8 cellular contexts compared by ENCODE assay signal in genomic region chr12:51421266-51421884, GRCh38. TPM values are rescaled to one million over a fixed set of nuclear protein-coding genes. Genes with fewer than 3 reads are reported as not detected.
DNase-seq lines count a peak whose midpoint lies in the region; ATAC-seq and TF ChIP-seq lines count a peak whose summit lies in the region.

No MANE protein-coding gene starts in this region.

- H3K27me3 Mint-ChIP-seq in endothelial cell (ENCODE audit: unreplicated experiment): no peaks in the 10 kb centered on the region

- H3K9ac ChIP-seq in GM23248: no peak overlapping the region

- no peak overlapping the region for H3K27ac ChIP-seq in GM23248

- WGBS in GM23248 (ENCODE audit: low coverage in 1 of 2, low lambda C conversion rate in 2 of 2, missing lambda C conversion rate in 2 of 2), 2 experiments: 54 to 61% methylated on average over 5 of the region's 5 CpGs

- TF ChIP-seq CTCF in BJ (IDR thresholded peaks at IDR 0.05; ENCODE audit: insufficient read depth, low read depth, low read length): peak; percentile 76
- TF ChIP-seq CTCF in endothelial cell (IDR thresholded peaks at IDR 0.05; ENCODE audit: unreplicated experiment): peak; percentile 59

- H3K4me3 ChIP-seq in BJ (ENCODE audit: low read depth, low read length): no peak overlapping the region
- no peak overlapping the region for H3K4me3 ChIP-seq in GM23248

- H3F3A ChIP-seq in GM23248 (ENCODE audit: insufficient read depth): peaks cover 7% of the 10 kb centered on the region

- no peaks in the 10 kb centered on the region for H3K9me3 Mint-ChIP-seq in endothelial cell (ENCODE audit: unreplicated experiment)

- POLR2A ChIA-PET in BJ (lab: Charles Lee): interaction anchor here (1.0 kb wide), 1 partner anchor 403 kb away, joined by 3 read pairs; no protein-coding TSS in a partner anchor

- peaks cover 32% of the 10 kb centered on the region for H3K4me1 Mint-ChIP-seq in endothelial cell (ENCODE audit: unreplicated experiment)

- H3K27me3 ChIP-seq in BJ (ENCODE audit: control insufficient read depth, insufficient read depth, low read length): no peaks in the 10 kb centered on the region
- no peaks in the 10 kb centered on the region for H3K27me3 ChIP-seq in GM23248 (replicated peaks; ENCODE audit: insufficient read depth)

- CTCF ChIA-PET in BJ (lab: Yijun Ruan, JAX): interaction anchor here (0.6 to 8.9 kb wide), 29 partner anchors 9 to 560 kb away, joined by 3 to 83 read pairs (median 6); a partner anchor contains a TSS

- no peak overlapping the region for H3K4me2 ChIP-seq in GM23248 (ENCODE audit: unreplicated experiment)

- peaks cover 6% of the 10 kb centered on the region; the same call in 1 of the 2 replicates for H3K4me1 ChIP-seq in GM23248 (ENCODE audit: insufficient read depth)

- in situ Hi-C loops in GM23248 (cut with MboI): loop anchor here (10.0 kb wide), 1 partner anchor 403 kb away; no protein-coding TSS in a partner anchor

- DNase-seq in BJ (ENCODE audit: low read depth) (peak; percentile 4), GM23248 (peak; percentile 83), NCI-H2227 (lab: John Stamatoyannopoulos, UW; ENCODE audit: unreplicated experiment) (peak; percentile 65), endothelial cell (ENCODE audit: low spot score) (peak; percentile 73), mucosa of gallbladder (ENCODE audit: low spot score) (peak; percentile 58)
- DNase-seq in activated CD4-positive, alpha-beta T cell treated with anti-CD3 and anti-CD28 coated beads for 48 hours: peak; percentile 51

- no peaks in the 10 kb centered on the region for H3K36me3 Mint-ChIP-seq in endothelial cell (ENCODE audit: low read depth, unreplicated experiment)

- H3K36me3 ChIP-seq in BJ (ENCODE audit: control insufficient read depth, insufficient read depth, low read length): no peaks in the 10 kb centered on the region
- no peaks in the 10 kb centered on the region for H3K36me3 ChIP-seq in GM23248 (ENCODE audit: low read depth)

- no peak for ATAC-seq in GM18517 (IDR thresholded peaks at IDR 0.05; ENCODE audit: unreplicated experiment)
- ATAC-seq in GM19324 (IDR thresholded peaks at IDR 0.05; ENCODE audit: low FRiP score, unreplicated experiment): no peak

- H3K4me3 Mint-ChIP-seq in endothelial cell (ENCODE audit: unreplicated experiment): no peak overlapping the region

- no peaks in the 10 kb centered on the region for H3K9me2 ChIP-seq in GM23248 (ENCODE audit: insufficient read depth)

- no peak overlapping the region for H2AFZ ChIP-seq in GM23248

- no peaks in the 10 kb centered on the region for H4K20me1 ChIP-seq in GM23248 (ENCODE audit: insufficient read depth)

- no peak overlapping the region for H3K27ac Mint-ChIP-seq in endothelial cell (ENCODE audit: unreplicated experiment)

- no peaks in the 10 kb centered on the region for H3K79me2 ChIP-seq in GM23248 (ENCODE audit: insufficient read depth)

- no peaks in the 10 kb centered on the region for H3K9me3 ChIP-seq in GM23248 (ENCODE audit: low read depth)

RNA-seq across cellular contexts. Expression of gene SLC4A8, which starts 3.3 kb away (rescaled TPM):
- polyA plus RNA-seq in BJ (2011; rRNA removed) (4.9 and 7.3 TPM in 2 replicates), GM23248 (2016; fragmentation: Nextera tagmentation; extraction: Ambion mirVana) (3.1 and 4.6 TPM in 2 replicates)
- polyA minus RNA-seq in BJ (2011; rRNA and poly(A)+ RNA removed): 5.0 and 8.6 TPM in 2 replicates
- 2.6 and 4.3 TPM in 2 replicates for total RNA-seq in GM23248 (2014; rRNA removed; shearing (Covaris generic))
- total RNA-seq in endothelial cell (ENCODE audit: unreplicated experiment) (16.7 TPM), mucosa of gallbladder (2.6 TPM)

RNA-seq across cellular contexts. Expression of gene GALNT6, which starts 30.2 kb away (rescaled TPM):
- polyA plus RNA-seq in BJ (2011; rRNA removed) (27.7 and 47.1 TPM in 2 replicates), GM23248 (2016; fragmentation: Nextera tagmentation; extraction: Ambion mirVana) (3.9 and 4.3 TPM in 2 replicates)
- 23.2 and 31.9 TPM in 2 replicates for polyA minus RNA-seq in BJ (2011; rRNA and poly(A)+ RNA removed)
- total RNA-seq in GM23248 (2014; rRNA removed; shearing (Covaris generic)): 9.4 and 22.4 TPM in 2 replicates
- total RNA-seq in endothelial cell (ENCODE audit: unreplicated experiment) (12.5 TPM), mucosa of gallbladder (6.2 TPM)

Comparison
In these comparisons a context has a peak if more than half of its experiments do, and no peak if none do; other contexts are left out.
1. DNase-seq: peak in every context shown above with its lines; median percentile 83 in GM23248; 73 in endothelial cell; 65 in NCI-H2227; 58 in mucosa of gallbladder; 51 in activated CD4-positive, alpha-beta T cell treated with anti-CD3 and anti-CD28 coated beads for 48 hours; 4 in BJ.